ENCODE assay signal across 21 cellular contexts in the genomic region with DNA sequence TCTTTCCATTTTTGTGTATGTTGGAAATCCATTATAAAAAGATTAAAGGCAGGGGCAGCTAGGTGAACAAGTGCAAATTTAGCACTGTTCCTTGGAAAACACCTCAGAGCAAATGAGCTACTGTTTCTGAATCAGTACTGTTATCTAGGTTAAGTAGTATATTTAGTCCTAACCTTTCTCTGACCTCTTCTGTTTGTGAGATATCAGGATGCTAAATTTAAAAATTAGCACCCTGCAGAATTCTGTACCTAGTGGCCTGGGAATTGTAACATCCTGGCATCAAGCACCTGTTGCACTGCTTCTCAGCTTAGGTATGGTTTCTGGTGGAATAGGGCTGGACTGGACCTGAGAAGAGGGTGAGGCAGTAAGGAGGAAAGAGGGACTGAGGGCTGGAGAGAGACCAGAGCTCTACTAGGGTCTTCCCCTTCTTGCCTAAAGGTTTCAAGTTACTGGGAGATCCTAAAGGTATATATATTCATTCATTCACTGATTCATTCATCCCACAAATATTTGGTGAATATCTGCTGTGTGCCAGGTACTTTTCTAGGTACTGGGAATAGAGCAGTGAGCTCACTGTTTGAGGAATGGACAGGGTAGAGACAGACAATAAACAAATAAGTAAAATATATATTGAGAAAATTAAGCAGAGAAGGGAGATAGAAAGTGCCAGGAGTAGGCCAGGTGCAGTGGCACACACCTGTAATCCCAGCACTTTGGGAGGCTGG. TPM values are rescaled to one million over a fixed set of nuclear protein-coding genes. Genes with fewer than 3 reads are reported as not detected.
A peak's percentile ranks its signal among the peaks of the same experiment; 100 is the strongest.
DNase-seq lines count a peak whose midpoint lies in the region; ATAC-seq and TF ChIP-seq lines count a peak whose summit lies in the region.
"Had no signal": no experiment of that assay in that cellular context is flagged by ENCODE, and none has a peak within 500 bp of the region (broad histone marks: within the 10 kb centered on the region; RNA-seq: fewer than 3 reads in every experiment).

No MANE protein-coding gene starts in this region.

- H3K4me1 ChIP-seq in Karpas-422 (ENCODE audit: low read length) (peaks cover 42% of the 10 kb centered on the region), psoas muscle (peaks cover 55% of the 10 kb centered on the region)

- DNase-seq in CD4-positive, alpha-beta T cell, result no peak
- DNase-seq in Karpas-422, result no peak
- no peak for DNase-seq in central memory CD8-positive, alpha-beta T cell (ENCODE audit: low spot score in 2 of 2)
- no peak for DNase-seq in psoas muscle
- DNase-seq in NCI-H1105 (lab: John Stamatoyannopoulos, UW), result no peak
- DNase-seq in dermis blood vessel endothelial cell, result no peak
- DNase-seq in foreskin fibroblast, result no peak
- DNase-seq: activated CD4-positive, alpha-beta T cell treated with anti-CD3 and anti-CD28 coated beads for 48 hours; activated gamma-delta T cell; adrenal gland; central memory CD4-positive, alpha-beta T cell; EL; NCI-H1105 treated with DMSO at 0.1 percent for 48 hours; NCI-H524; nephron progenitor cell; posterior cingulate gyrus; SHP77 treated with DMSO at 0.1 percent for 48 hours; stimulated activated CD4-positive, alpha-beta T cell treated with anti-CD3 and anti-CD28 coated beads, Interleukin-4, amount 100 ng/mL, for 4 hours; T-helper 1 cell; upper lobe of right lung had no signal

- H3K9ac ChIP-seq in Karpas-422 (ENCODE audit: low read length), result no peak overlapping the region

- H3K4me1 Mint-ChIP-seq in CD4-positive, alpha-beta T cell (ENCODE audit: low read depth), result peaks cover 71% of the 10 kb centered on the region
- H3K4me1 Mint-ChIP-seq in central memory CD8-positive, alpha-beta T cell, result peaks cover 54% of the 10 kb centered on the region

- H3K4me3 Mint-ChIP-seq in CD4-positive, alpha-beta T cell, result no peak overlapping the region
- no peak overlapping the region for H3K4me3 Mint-ChIP-seq in central memory CD8-positive, alpha-beta T cell
- H3K4me3 Mint-ChIP-seq: nephron progenitor cell had no signal

- H3K27ac ChIP-seq in CD4-positive, alpha-beta T cell (ENCODE audit: low read depth, low read length), result no peak overlapping the region
- H3K27ac ChIP-seq in Karpas-422 (ENCODE audit: low read length), result no peak overlapping the region
- peak overlapping the region; percentile 99 for H3K27ac ChIP-seq in psoas muscle
- H3K27ac ChIP-seq: adrenal gland, upper lobe of right lung had no signal

- H4K20me1 ChIP-seq in Karpas-422 (ENCODE audit: insufficient read depth, low read depth, low read length), result no peaks in the 10 kb centered on the region

- no peak overlapping the region for H2AFZ ChIP-seq in Karpas-422 (ENCODE audit: low read length)

- H3K9me3 Mint-ChIP-seq in CD4-positive, alpha-beta T cell, result no peaks in the 10 kb centered on the region
- H3K9me3 Mint-ChIP-seq in central memory CD8-positive, alpha-beta T cell, result no peaks in the 10 kb centered on the region
- H3K9me3 Mint-ChIP-seq: nephron progenitor cell had no signal

- no peak for TF ChIP-seq CTCF in CD4-positive, alpha-beta T cell (IDR thresholded peaks at IDR 0.05)
- TF ChIP-seq CTCF in psoas muscle (IDR thresholded peaks at IDR 0.05) (no peak), foreskin fibroblast (IDR thresholded peaks at IDR 0.05; ENCODE audit: low read depth, low read length) (no peak)

- H3K36me3 Mint-ChIP-seq in CD4-positive, alpha-beta T cell (ENCODE audit: low read depth), result peaks cover 16% of the 10 kb centered on the region
- H3K36me3 Mint-ChIP-seq in central memory CD8-positive, alpha-beta T cell (ENCODE audit: insufficient read depth), result peaks cover 15% of the 10 kb centered on the region

- H3K27me3 Mint-ChIP-seq in CD4-positive, alpha-beta T cell, result no peaks in the 10 kb centered on the region
- H3K27me3 Mint-ChIP-seq in central memory CD8-positive, alpha-beta T cell, result no peaks in the 10 kb centered on the region

- no peaks in the 10 kb centered on the region for H3K27me3 ChIP-seq in CD4-positive, alpha-beta T cell (ENCODE audit: control insufficient read depth, insufficient read depth, low read length)
- H3K27me3 ChIP-seq in Karpas-422 (ENCODE audit: low read length), result no peaks in the 10 kb centered on the region
- no peaks in the 10 kb centered on the region for H3K27me3 ChIP-seq in psoas muscle (ENCODE audit: insufficient read depth in 3 of 3, low read length in 2 of 3)
- H3K27me3 ChIP-seq: adrenal gland, upper lobe of right lung had no signal

- ATAC-seq in CD4-positive, alpha-beta T cell (ENCODE audit: poor library complexity), result no peak
- no peak for ATAC-seq in central memory CD8-positive, alpha-beta T cell (replicated peaks; ENCODE audit: extremely low read depth, poor library complexity, severe bottlenecking)
- peak in 3 of 4 donors; percentile 63 to 70 (median 67) for ATAC-seq in psoas muscle
- ATAC-seq: HCT116, upper lobe of right lung had no signal

- no peaks in the 10 kb centered on the region for H3K9me2 ChIP-seq in Karpas-422 (replicated peaks; ENCODE audit: insufficient read depth, low read length)

- H3K9me3 ChIP-seq in CD4-positive, alpha-beta T cell (ENCODE audit: control insufficient read depth, low read length), result no peaks in the 10 kb centered on the region
- H3K9me3 ChIP-seq in Karpas-422 (ENCODE audit: low read length), result no peaks in the 10 kb centered on the region
- no peaks in the 10 kb centered on the region for H3K9me3 ChIP-seq in psoas muscle
- H3K9me3 ChIP-seq: adrenal gland, upper lobe of right lung had no signal

- H3K79me2 ChIP-seq in Karpas-422 (ENCODE audit: low read length), result peaks cover 84% of the 10 kb centered on the region

- H3K36me3 ChIP-seq in Karpas-422 (ENCODE audit: insufficient read depth, low read length) (no peaks in the 10 kb centered on the region), psoas muscle (ENCODE audit: insufficient read depth in 1 of 2, low read depth in 1 of 2) (no peaks in the 10 kb centered on the region)
- H3K36me3 ChIP-seq: adrenal gland, upper lobe of right lung had no signal

- peak overlapping the region; percentile 23 for H3K4me2 ChIP-seq in Karpas-422 (ENCODE audit: low read depth, low read length, poor library complexity, severe bottlenecking)

- POLR2A ChIA-PET in CD4-positive, alpha-beta T cell (lab: Charles Lee), result no interaction called here

- peak overlapping the region; percentile 29 for H3K27ac Mint-ChIP-seq in CD4-positive, alpha-beta T cell
- peak overlapping the region; percentile 70 for H3K27ac Mint-ChIP-seq in central memory CD8-positive, alpha-beta T cell (ENCODE audit: low read depth)
- H3K27ac Mint-ChIP-seq: nephron progenitor cell had no signal

- H3K4me3 ChIP-seq in Karpas-422 (ENCODE audit: low read length) (no peak overlapping the region), psoas muscle (no peak overlapping the region), foreskin fibroblast (ENCODE audit: low read depth in 1 of 2, low read length in 2 of 2) (no peak overlapping the region)
- H3K4me3 ChIP-seq: adrenal gland, upper lobe of right lung had no signal

- intact Hi-C loops in CD4-positive, alpha-beta T cell (cut with DNase I, micrococcal nuclease), result loop anchor here in 1 of 2 experiments (10.0 kb wide), 1 partner anchor 760 kb away; a partner anchor contains a TSS
- intact Hi-C loops in psoas muscle (cut with DNase I), result no loop called here

- CTCF ChIA-PET in CD4-positive, alpha-beta T cell (lab: Charles Lee), result no interaction called here

RNA-seq across cellular contexts. Expression of a gene that starts 5.2 kb away (rescaled TPM):
- total RNA-seq in CD4-positive, alpha-beta T cell, result 10 to 100 TPM; 46.1 to 53.4 TPM
- total RNA-seq in Karpas-422 (2014; rRNA removed; shearing (Covaris generic); ENCODE audit: low replicate concordance), result 24.4 and 40.3 TPM in 2 replicates
- total RNA-seq in psoas muscle, result 10 to 100 TPM; 17.9 to 25.0 (median 22.5) TPM
- 10 to 100 TPM; 22.3 to 37.3 (median 24.6) TPM for polyA plus RNA-seq in psoas muscle
- 27.7 and 32.0 TPM in 2 replicates for total RNA-seq in dermis blood vessel endothelial cell

RNA-seq across cellular contexts. Expression of a gene that starts 32.9 kb away (rescaled TPM):
- total RNA-seq in CD4-positive, alpha-beta T cell, result 100 to 1,000 TPM; 209 to 212 TPM
- total RNA-seq in Karpas-422 (2014; rRNA removed; shearing (Covaris generic); ENCODE audit: low replicate concordance), result 31.3 and 69.9 TPM in 2 replicates
- total RNA-seq in psoas muscle (1 to 10 TPM in 1 of 4 donors, under 1 TPM in 3; 0.46 to 1.6 (median 0.64) TPM), dermis blood vessel endothelial cell (0.88 and 1.0 TPM in 2 replicates)
- polyA plus RNA-seq in psoas muscle, result 1 to 10 TPM in 1 of 3 donors, under 1 TPM in 2; 0.43 to 1.3 (median 0.69) TPM

RNA-seq across cellular contexts. Expression of a gene that starts 51.0 kb away (rescaled TPM):
- not detected for total RNA-seq in CD4-positive, alpha-beta T cell
- not detected in 2 replicates for total RNA-seq in Karpas-422 (2014; rRNA removed; shearing (Covaris generic); ENCODE audit: low replicate concordance)
- total RNA-seq in psoas muscle, result under 1 TPM in 2 of 4 donors, not detected in 2; 0.10 to 0.21 TPM
- under 1 TPM; 0.01 to 0.04 (median 0.01) TPM for polyA plus RNA-seq in psoas muscle
- total RNA-seq in dermis blood vessel endothelial cell, result 0.85 and 1.7 TPM in 2 replicates

Comparison
In these comparisons a context has a peak if more than half of its experiments do, and no peak if none do; other contexts are left out.
1. ATAC-seq: peak in psoas muscle (3 of 4); none in CD4-positive, alpha-beta T cell (single experiment) and central memory CD8-positive, alpha-beta T cell (single experiment).
2. RNA of a gene that starts 32.9 kb away (total RNA-seq): 209 to 212 TPM in CD4-positive, alpha-beta T cell and 31.3 to 69.9 TPM in Karpas-422; 0.88 to 1.0 TPM in dermis blood vessel endothelial cell and 0.46 to 1.6 TPM in psoas muscle; every median in the first group is over 10 times any median in the second.